Comparison of ENCODE assay signal across 8 cellular contexts in the genomic region with DNA sequence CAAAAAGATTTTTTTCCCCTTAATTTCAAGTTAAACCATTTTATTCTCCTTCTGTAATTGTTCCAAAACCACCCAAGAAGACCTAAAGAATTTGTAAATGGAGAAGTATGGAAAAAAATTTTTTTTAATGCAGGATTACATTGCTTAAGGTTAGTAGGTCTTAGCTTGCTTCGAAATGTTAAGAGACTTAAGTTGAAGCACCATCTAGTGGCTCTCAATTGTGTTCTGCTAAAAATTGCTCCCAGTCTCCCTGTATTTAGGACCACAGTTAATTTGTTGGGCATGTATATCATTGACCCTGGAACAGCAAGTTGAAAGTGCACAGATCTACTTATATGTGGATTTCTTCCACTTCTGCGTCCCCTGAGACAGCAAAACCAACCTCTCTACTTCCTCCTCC. TPM values are rescaled to one million over a fixed set of nuclear protein-coding genes. Genes with fewer than 3 reads are reported as not detected.
DNase-seq lines count a peak whose midpoint lies in the region; ATAC-seq and TF ChIP-seq lines count a peak whose summit lies in the region.

No MANE protein-coding gene starts in this region.

- peaks cover 11 to 56% (median 22%) of the 10 kb centered on the region in 6 donors for H3K4me1 ChIP-seq in spleen

- DNase-seq in NOMO-1 treated with DMSO at 0.1 percent for 48 hours (lab: John Stamatoyannopoulos, UW; ENCODE audit: unreplicated experiment) (peak; percentile 31), NOMO-1 treated with dmso at 0.1 percent for 144 hours (lab: John Stamatoyannopoulos, UW; ENCODE audit: unreplicated experiment) (no peak), RWPE1 (ENCODE audit: low spot score) (peak; percentile 45), germinal center (ENCODE audit: low spot score) (peak; percentile 12), spleen (no peak), NCI-H187 treated with DMSO at 0.1 percent for 48 hours (lab: John Stamatoyannopoulos, UW) (no peak), anterior cingulate cortex (lab: John Stamatoyannopoulos, UW) (no peak)

- POLR2A ChIA-PET in RWPE1 (lab: Yijun Ruan, JAX; ENCODE audit: low non-redundant PET) = no interaction called here

- H3K27ac ChIP-seq in RWPE1 = no peak overlapping the region
- H3K27ac ChIP-seq in spleen = peak overlapping the region in 7 of 8 donors; percentile 28 to 78 (median 66)

- no peak overlapping the region for H3K4me3 ChIP-seq in spleen

- 25 to 38% (median 30%) methylated on average over 2 of the region's 2 CpGs for WGBS in spleen, 5 donors

- peaks cover 0 to 3% (median 0%) of the 10 kb centered on the region in 8 donors for H3K9me3 ChIP-seq in spleen

- H3K27me3 ChIP-seq in spleen (replicated peaks in 1 of 7) = no peaks in the 10 kb centered on the region

- no peaks in the 10 kb centered on the region for H3K36me3 ChIP-seq in spleen

- TF ChIP-seq POLR2A in spleen (IDR thresholded peaks at IDR 0.05) = no peak

- ATAC-seq in GM19397 (IDR thresholded peaks at IDR 0.05; ENCODE audit: unreplicated experiment) = no peak

- TF ChIP-seq CTCF in RWPE1 (conservative IDR thresholded peaks at IDR 0.05; ENCODE audit: low read depth) (peak; percentile 51), spleen (IDR thresholded peaks at IDR 0.05 in 8 of 11, conservative IDR thresholded peaks at IDR 0.05 in 3 of 11) (peak in 3 of 11 experiments; percentile 9 to 15 (median 12))

- CTCF ChIA-PET in RWPE1 (lab: Yijun Ruan, JAX) = interaction anchor here (0.5 to 3.9 kb wide), 17 partner anchors 14 to 1023 kb away, joined by 3 to 34 read pairs (median 3); no protein-coding TSS in a partner anchor

- intact Hi-C loops in spleen (cut with DNase I; ENCODE audit: low total_unique reads) = no loop called here

RNA-seq across cellular contexts. Expression of a gene that starts 32.4 kb away (rescaled TPM):
- not detected for total RNA-seq in spleen
- polyA plus RNA-seq in spleen = not detected

Comparison
In these comparisons a context has a peak if more than half of its experiments do, and no peak if none do; other contexts are left out.
1. DNase-seq: peak in NOMO-1 treated with DMSO at 0.1 percent for 48 hours (single experiment), RWPE1 (single experiment) and germinal center (single experiment); none in NOMO-1 treated with dmso at 0.1 percent for 144 hours (single experiment), spleen (single experiment), NCI-H187 treated with DMSO at 0.1 percent for 48 hours (single experiment) and anterior cingulate cortex (0 of 58).